ENCODE assay signal across 25 cellular contexts in the genomic region with DNA sequence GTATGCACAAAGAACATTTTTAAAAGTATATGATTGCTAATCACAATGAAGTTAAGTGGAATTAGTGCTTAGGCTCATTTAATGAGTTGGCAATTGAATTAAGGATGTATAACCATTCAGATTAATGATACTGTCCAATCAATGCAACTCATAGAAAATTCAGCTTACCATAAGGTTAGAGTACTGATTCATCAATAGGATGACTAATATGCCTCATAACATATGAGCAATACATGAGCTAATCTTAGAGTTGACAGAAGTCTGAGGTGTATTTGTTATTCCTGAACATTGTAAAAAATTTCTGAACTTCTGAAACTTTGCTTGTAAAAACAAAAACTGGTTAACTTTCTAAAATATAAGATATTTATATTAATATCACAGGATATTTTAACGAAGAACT.
DNase-seq lines count a peak whose midpoint lies in the region; ATAC-seq and TF ChIP-seq lines count a peak whose summit lies in the region.
"Had no signal": no experiment of that assay in that cellular context is flagged by ENCODE, and none has a peak within 500 bp of the region (broad histone marks: within the 10 kb centered on the region; RNA-seq: fewer than 3 reads in every experiment).

No MANE protein-coding gene starts in this region.

- H3K4me1 ChIP-seq in GM23338 (ENCODE audit: insufficient read depth) (no peaks in the 10 kb centered on the region), KMS-11 (ENCODE audit: low read depth, poor library complexity, severe bottlenecking) (peaks cover 21% of the 10 kb centered on the region), foreskin keratinocyte (no peaks in the 10 kb centered on the region)
- H3K4me1 ChIP-seq: body of pancreas, parathyroid adenoma, tibial nerve had no signal

- H2AFZ ChIP-seq in GM23338 (0 out of 2 replicates have a peak overlapping the region, but pooled peaks have one; percentile 35), KMS-11 (ENCODE audit: low read depth) (no peak overlapping the region)
- H2AFZ ChIP-seq: parathyroid adenoma had no signal

- no peaks in the 10 kb centered on the region for H3K36me3 Mint-ChIP-seq in GM23338 (ENCODE audit: low read depth)
- H3K36me3 Mint-ChIP-seq: activated naive CD8-positive, alpha-beta T cell; CD8-positive, alpha-beta T cell; naive thymus-derived CD8-positive, alpha-beta T cell had no signal

- peak; percentile 68 for ATAC-seq in GM18868 (IDR thresholded peaks at IDR 0.05; ENCODE audit: unreplicated experiment)
- no peak for ATAC-seq in GM23338
- peak; percentile 98 for ATAC-seq in foreskin keratinocyte
- ATAC-seq in activated CD4-positive, CD25-positive, alpha-beta regulatory T cell treated with anti-CD3 and anti-CD28 coated beads, Interleukin-2, amount 50 U/mL, for 24 hours = no peak
- ATAC-seq: body of pancreas; CD8-positive, alpha-beta T cell; HCT116; naive thymus-derived CD8-positive, alpha-beta T cell had no signal

- H3K4me3 ChIP-seq in GM23338 (no peak overlapping the region), KMS-11 (IDR thresholded peaks at IDR 0.05; ENCODE audit: insufficient read depth, low read depth, low read length) (no peak overlapping the region)
- H3K4me3 ChIP-seq: body of pancreas, coronary artery, tibial nerve had no signal

- no peaks in the 10 kb centered on the region; the same call in 2 of the 3 replicates for H3K9me3 Mint-ChIP-seq in GM23338

- H3K27ac ChIP-seq in GM23338 (ENCODE audit: low read depth) (no peak overlapping the region), KMS-11 (no peak overlapping the region), foreskin keratinocyte (peak overlapping the region; percentile 22)
- H3K27ac ChIP-seq: body of pancreas, coronary artery, parathyroid adenoma, tibial nerve had no signal

- H3K9me2 ChIP-seq in GM23338 (ENCODE audit: insufficient read depth) = no peaks in the 10 kb centered on the region

- no peak for TF ChIP-seq CTCF in GM23338 (conservative IDR thresholded peaks at IDR 0.05; ENCODE audit: low read depth in 2 of 2)
- no peak for TF ChIP-seq CTCF in KMS-11 (conservative IDR thresholded peaks at IDR 0.05; ENCODE audit: low read depth, low read length)
- no peak for TF ChIP-seq CTCF in foreskin keratinocyte (conservative IDR thresholded peaks at IDR 0.05)

- H3K9ac ChIP-seq in KMS-11 = no peak overlapping the region
- H3K9ac ChIP-seq: parathyroid adenoma had no signal

- H3K27me3 Mint-ChIP-seq in GM23338 (ENCODE audit: insufficient read depth, low read depth, poor library complexity) = no peaks in the 10 kb centered on the region
- H3K27me3 Mint-ChIP-seq: activated naive CD8-positive, alpha-beta T cell; naive thymus-derived CD8-positive, alpha-beta T cell had no signal

- H4K20me1 ChIP-seq in GM23338 (replicated peaks; ENCODE audit: insufficient read depth) (no peaks in the 10 kb centered on the region), KMS-11 (ENCODE audit: insufficient read depth) (no peaks in the 10 kb centered on the region)

- H3K79me2 ChIP-seq in GM23338 (replicated peaks; ENCODE audit: insufficient read depth) = no peaks in the 10 kb centered on the region
- no peaks in the 10 kb centered on the region for H3K79me2 ChIP-seq in KMS-11 (ENCODE audit: insufficient read depth, low read depth)
- H3K79me2 ChIP-seq: parathyroid adenoma had no signal

- H3K4me2 ChIP-seq in GM23338 (no peak overlapping the region), KMS-11 (peak overlapping the region; percentile 18; the same call in 1 of the 2 replicates)

- H3K4me1 Mint-ChIP-seq in GM23338 = no peaks in the 10 kb centered on the region
- H3K4me1 Mint-ChIP-seq: naive thymus-derived CD8-positive, alpha-beta T cell had no signal

- H3K36me3 ChIP-seq in GM23338 (ENCODE audit: insufficient read depth) (no peaks in the 10 kb centered on the region), KMS-11 (ENCODE audit: insufficient read depth) (no peaks in the 10 kb centered on the region)
- H3K36me3 ChIP-seq: tibial nerve had no signal

- no peak overlapping the region for H3K27ac Mint-ChIP-seq in GM23338
- H3K27ac Mint-ChIP-seq: activated naive CD8-positive, alpha-beta T cell; CD8-positive, alpha-beta T cell; naive thymus-derived CD8-positive, alpha-beta T cell had no signal

- H3K27me3 ChIP-seq in GM23338 (ENCODE audit: insufficient read depth) = no peaks in the 10 kb centered on the region
- H3K27me3 ChIP-seq in KMS-11 (ENCODE audit: insufficient read depth, low read depth) = peaks cover 25% of the 10 kb centered on the region
- H3K27me3 ChIP-seq in foreskin keratinocyte = no peaks in the 10 kb centered on the region
- H3K27me3 ChIP-seq: body of pancreas, tibial nerve had no signal

- DNase-seq in GM23338 (ENCODE audit: low spot score) = no peak
- peak; percentile 24 to 59 for DNase-seq in foreskin keratinocyte
- DNase-seq in NAMALWA (ENCODE audit: low spot score) = no peak
- no peak for DNase-seq in NCI-H526 treated with DMSO at 0.1 percent for 48 hours (lab: John Stamatoyannopoulos, UW)
- DNase-seq: activated CD4-positive, CD25-positive, alpha-beta regulatory T cell treated with anti-CD3 and anti-CD28 coated beads, Interleukin-2, amount 50 U/mL, for 72 hours; body of pancreas; CD8-positive, alpha-beta T cell; hypothalamus; islet precursor cell; Kasumi-1; mesenchymal stem cell; naive thymus-derived CD8-positive, alpha-beta T cell; NCI-H1417 treated with DMSO at 0.1 percent for 48 hours; NCI-H69; stimulated activated CD4-positive, alpha-beta T cell treated with anti-CD3 and anti-CD28 coated beads, Interleukin-1b, Interleukin-23, amount 100 ng/mL, for 48 hours; stimulated activated naive CD4-positive, alpha-beta T cell; T-helper 9 cell had no signal

- H3F3A ChIP-seq in GM23338 (replicated peaks; ENCODE audit: low read depth) = no peaks in the 10 kb centered on the region

- no peak overlapping the region for H3K4me3 Mint-ChIP-seq in GM23338
- H3K4me3 Mint-ChIP-seq: activated naive CD8-positive, alpha-beta T cell; CD8-positive, alpha-beta T cell; naive thymus-derived CD8-positive, alpha-beta T cell had no signal

TF ChIP-seq in GM23338, 12 proteins besides CTCF, POLR2A, EP300 and RAD21:
- no peak for TF ChIP-seq NANOG (IDR thresholded peaks at IDR 0.05; ENCODE audit: borderline replicate concordance)
- no peak for TF ChIP-seq ZNF331 (CRISPR knock-in tag; IDR thresholded peaks at IDR 0.05; ENCODE audit: low read depth)
- TF ChIP-seq, protein P1, sequence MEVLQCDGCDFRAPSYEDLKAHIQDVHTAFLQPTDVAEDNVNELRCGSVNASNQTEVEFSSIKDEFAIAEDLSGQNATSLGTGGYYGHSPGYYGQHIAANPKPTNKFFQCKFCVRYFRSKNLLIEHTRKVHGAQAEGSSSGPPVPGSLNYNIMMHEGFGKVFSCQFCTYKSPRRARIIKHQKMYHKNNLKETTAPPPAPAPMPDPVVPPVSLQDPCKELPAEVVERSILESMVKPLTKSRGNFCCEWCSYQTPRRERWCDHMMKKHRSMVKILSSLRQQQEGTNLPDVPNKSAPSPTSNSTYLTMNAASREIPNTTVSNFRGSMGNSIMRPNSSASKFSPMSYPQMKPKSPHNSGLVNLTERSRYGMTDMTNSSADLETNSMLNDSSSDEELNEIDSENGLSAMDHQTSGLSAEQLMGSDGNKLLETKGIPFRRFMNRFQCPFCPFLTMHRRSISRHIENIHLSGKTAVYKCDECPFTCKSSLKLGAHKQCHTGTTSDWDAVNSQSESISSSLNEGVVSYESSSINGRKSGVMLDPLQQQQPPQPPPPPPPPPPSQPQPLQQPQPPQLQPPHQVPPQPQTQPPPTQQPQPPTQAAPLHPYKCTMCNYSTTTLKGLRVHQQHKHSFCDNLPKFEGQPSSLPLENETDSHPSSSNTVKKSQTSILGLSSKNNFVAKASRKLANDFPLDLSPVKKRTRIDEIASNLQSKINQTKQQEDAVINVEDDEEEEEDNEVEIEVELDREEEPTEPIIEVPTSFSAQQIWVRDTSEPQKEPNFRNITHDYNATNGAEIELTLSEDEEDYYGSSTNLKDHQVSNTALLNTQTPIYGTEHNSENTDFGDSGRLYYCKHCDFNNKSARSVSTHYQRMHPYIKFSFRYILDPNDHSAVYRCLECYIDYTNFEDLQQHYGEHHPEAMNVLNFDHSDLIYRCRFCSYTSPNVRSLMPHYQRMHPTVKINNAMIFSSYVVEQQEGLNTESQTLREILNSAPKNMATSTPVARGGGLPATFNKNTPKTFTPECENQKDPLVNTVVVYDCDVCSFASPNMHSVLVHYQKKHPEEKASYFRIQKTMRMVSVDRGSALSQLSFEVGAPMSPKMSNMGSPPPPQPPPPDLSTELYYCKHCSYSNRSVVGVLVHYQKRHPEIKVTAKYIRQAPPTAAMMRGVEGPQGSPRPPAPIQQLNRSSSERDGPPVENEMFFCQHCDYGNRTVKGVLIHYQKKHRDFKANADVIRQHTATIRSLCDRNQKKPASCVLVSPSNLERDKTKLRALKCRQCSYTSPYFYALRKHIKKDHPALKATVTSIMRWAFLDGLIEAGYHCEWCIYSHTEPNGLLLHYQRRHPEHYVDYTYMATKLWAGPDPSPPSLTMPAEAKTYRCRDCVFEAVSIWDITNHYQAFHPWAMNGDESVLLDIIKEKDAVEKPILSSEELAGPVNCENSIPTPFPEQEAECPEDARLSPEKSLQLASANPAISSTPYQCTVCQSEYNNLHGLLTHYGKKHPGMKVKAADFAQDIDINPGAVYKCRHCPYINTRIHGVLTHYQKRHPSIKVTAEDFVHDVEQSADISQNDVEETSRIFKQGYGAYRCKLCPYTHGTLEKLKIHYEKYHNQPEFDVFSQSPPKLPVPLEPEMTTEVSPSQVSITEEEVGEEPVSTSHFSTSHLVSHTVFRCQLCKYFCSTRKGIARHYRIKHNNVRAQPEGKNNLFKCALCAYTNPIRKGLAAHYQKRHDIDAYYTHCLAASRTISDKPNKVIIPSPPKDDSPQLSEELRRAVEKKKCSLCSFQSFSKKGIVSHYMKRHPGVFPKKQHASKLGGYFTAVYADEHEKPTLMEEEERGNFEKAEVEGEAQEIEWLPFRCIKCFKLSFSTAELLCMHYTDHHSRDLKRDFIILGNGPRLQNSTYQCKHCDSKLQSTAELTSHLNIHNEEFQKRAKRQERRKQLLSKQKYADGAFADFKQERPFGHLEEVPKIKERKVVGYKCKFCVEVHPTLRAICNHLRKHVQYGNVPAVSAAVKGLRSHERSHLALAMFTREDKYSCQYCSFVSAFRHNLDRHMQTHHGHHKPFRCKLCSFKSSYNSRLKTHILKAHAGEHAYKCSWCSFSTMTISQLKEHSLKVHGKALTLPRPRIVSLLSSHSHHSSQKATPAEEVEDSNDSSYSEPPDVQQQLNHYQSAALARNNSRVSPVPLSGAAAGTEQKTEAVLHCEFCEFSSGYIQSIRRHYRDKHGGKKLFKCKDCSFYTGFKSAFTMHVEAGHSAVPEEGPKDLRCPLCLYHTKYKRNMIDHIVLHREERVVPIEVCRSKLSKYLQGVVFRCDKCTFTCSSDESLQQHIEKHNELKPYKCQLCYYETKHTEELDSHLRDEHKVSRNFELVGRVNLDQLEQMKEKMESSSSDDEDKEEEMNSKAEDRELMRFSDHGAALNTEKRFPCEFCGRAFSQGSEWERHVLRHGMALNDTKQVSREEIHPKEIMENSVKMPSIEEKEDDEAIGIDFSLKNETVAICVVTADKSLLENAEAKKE (CRISPR knock-in tag; IDR thresholded peaks at IDR 0.05) = no peak

Comparison
In these comparisons a context has a peak if more than half of its experiments do, and no peak if none do; other contexts are left out.
1. ATAC-seq: peak in GM18868 (single experiment) and foreskin keratinocyte (single experiment); none in GM23338 (single experiment) and activated CD4-positive, CD25-positive, alpha-beta regulatory T cell treated with anti-CD3 and anti-CD28 coated beads, Interleukin-2, amount 50 U/mL, for 24 hours (0 of 2).
2. DNase-seq: peak in foreskin keratinocyte (2 of 2); none in GM23338 (single experiment), NAMALWA (single experiment) and NCI-H526 treated with DMSO at 0.1 percent for 48 hours (single experiment).